ENCODE assay signal across 20 cellular contexts in the genomic region with DNA sequence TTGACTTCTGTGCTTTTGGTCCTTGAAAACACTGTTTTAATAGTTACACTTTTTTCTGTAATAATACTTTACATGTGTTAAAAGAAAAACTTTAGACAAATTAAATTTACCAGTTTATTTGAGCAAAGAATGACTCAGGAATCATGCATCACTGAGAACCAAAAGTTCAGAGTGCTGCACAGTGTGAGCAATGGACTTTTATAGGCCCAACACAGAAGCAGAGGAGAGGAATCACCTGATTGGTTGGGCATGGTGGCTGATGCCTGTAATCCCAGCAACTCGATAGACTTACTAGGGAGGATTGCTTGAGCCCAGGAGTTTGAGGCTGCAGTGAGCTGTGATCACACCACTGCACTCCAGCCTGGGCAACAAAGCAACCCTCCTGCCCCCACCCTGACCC. TPM values are rescaled to one million over a fixed set of nuclear protein-coding genes. Genes with fewer than 3 reads are reported as not detected.
"Had no signal": no experiment of that assay in that cellular context is flagged by ENCODE, and none has a peak within 500 bp of the region (broad histone marks: within the 10 kb centered on the region; RNA-seq: fewer than 3 reads in every experiment).

No MANE protein-coding gene starts in this region.

- H3K27ac ChIP-seq: brain microvascular endothelial cell, right atrium auricular region, skin epidermis, tibial nerve, uterus had no signal

- H3K4me3 ChIP-seq: right atrium auricular region, skin epidermis, tibial nerve, uterus had no signal

- H3K36me3 ChIP-seq: brain microvascular endothelial cell, right atrium auricular region, tibial nerve, uterus had no signal

- H3K9me3 ChIP-seq: right atrium auricular region had no signal

- H3K4me1 ChIP-seq: uterus had no signal

- DNase-seq: activated CD4-positive, alpha-beta T cell treated with anti-CD3 and anti-CD28 coated beads, Interleukin-2, amount 50 U/mL, for 1 hour; activated naive CD8-positive, alpha-beta T cell treated with anti-CD3 and anti-CD28 coated beads for 36 hours; brain microvascular endothelial cell; effector memory CD4-positive, alpha-beta T cell; left ventricle myocardium superior; mesenchymal stem cell; naive thymus-derived CD8-positive, alpha-beta T cell; nucleus accumbens; posterior cingulate gyrus; stimulated activated CD4-positive, alpha-beta T cell treated with anti-CD3 and anti-CD28 coated beads, Interleukin-15, amount 100 ng/mL, for 24 hours; stimulated activated CD4-positive, alpha-beta T cell treated with anti-CD3 and anti-CD28 coated beads, Interleukin-4, amount 100 ng/mL, for 1 hour; stimulated activated naive CD4-positive, alpha-beta T cell; uterus had no signal

- ATAC-seq: activated CD4-positive, CD25-positive, alpha-beta regulatory T cell treated with anti-CD3 and anti-CD28 coated beads, Interleukin-2, amount 50 U/mL, for 24 hours; left ventricle myocardium superior; naive thymus-derived CD8-positive, alpha-beta T cell had no signal

- H3K27me3 ChIP-seq: brain microvascular endothelial cell, right atrium auricular region, tibial nerve, uterus had no signal

RNA-seq across cellular contexts. Expression of a gene that starts 29.3 kb away (rescaled TPM):
- total RNA-seq: activated CD8-positive, alpha-beta memory T cell treated with anti-CD3 and anti-CD28 coated beads for 36 hours; activated naive CD8-positive, alpha-beta T cell treated with anti-CD3 and anti-CD28 coated beads for 36 hours; activated T-helper 1 cell treated with anti-CD3 and anti-CD28 coated beads, Interleukin-12 subunit alpha, Interleukin-12 subunit beta, Interleukin-2, Interleukin-4 antibody, amounts not matched to agents 30 ng/mL and 10 ng/mL and 1 ng/mL, durations not matched to agents 14 hours and 24 hours and 36 hours; left ventricle myocardium superior; mucosa of gallbladder; naive thymus-derived CD8-positive, alpha-beta T cell; right atrium auricular region had no signal
- polyA plus RNA-seq: naive thymus-derived CD8-positive, alpha-beta T cell had no signal
